ENCODE assay signal across 8 cellular contexts in genomic region chr15:99565031-99565280, GRCh38. TPM values are rescaled to one million over a fixed set of nuclear protein-coding genes. Genes with fewer than 3 reads are reported as not detected.
DNase-seq lines count a peak whose midpoint lies in the region; ATAC-seq and TF ChIP-seq lines count a peak whose summit lies in the region.

No MANE protein-coding gene starts in this region.

- H3K27me3 Mint-ChIP-seq in activated naive CD4-positive, alpha-beta T cell treated with anti-CD3 and anti-CD28 coated beads, Interleukin-2, amount 50 U/mL, for 24 hours, result no peaks in the 10 kb centered on the region

- H3K27ac Mint-ChIP-seq in activated naive CD4-positive, alpha-beta T cell treated with anti-CD3 and anti-CD28 coated beads, Interleukin-2, amount 50 U/mL, for 24 hours, result no peak overlapping the region

- 8 to 9% (median 8%) methylated on average over 14 to 18 of the region's 19 CpGs for WGBS in adipose tissue, 3 donors
- WGBS in lung, 2 donors, result 6 to 15% methylated on average over 6 to 19 of the region's 19 CpGs

- H3K27me3 ChIP-seq in lung (ENCODE audit: control insufficient read depth, insufficient read depth), result no peaks in the 10 kb centered on the region
- no peaks in the 10 kb centered on the region for H3K27me3 ChIP-seq in upper lobe of right lung

- intact Hi-C loops in upper lobe of right lung (cut with DNase I), result no loop called here

- H3K27ac ChIP-seq in adipose tissue (ENCODE audit: low read depth, low read length), result peak overlapping the region; percentile 59
- peak overlapping the region; percentile 94 to 99 for H3K27ac ChIP-seq in lung (ENCODE audit: low read depth in 1 of 2, low read length in 1 of 2)
- peak overlapping the region; percentile 95 for H3K27ac ChIP-seq in upper lobe of right lung

- H3K36me3 ChIP-seq in lung (ENCODE audit: control insufficient read depth in 2 of 2, insufficient read depth in 2 of 2, low read length in 2 of 2), result no peaks in the 10 kb centered on the region
- H3K36me3 ChIP-seq in upper lobe of right lung, result no peaks in the 10 kb centered on the region

- H3K4me1 ChIP-seq in lung (ENCODE audit: control insufficient read depth in 2 of 2, insufficient read depth in 2 of 2, low read length in 2 of 2) (peaks cover 0 to 2% of the 10 kb centered on the region in 2 donors), upper lobe of right lung (peaks cover 26% of the 10 kb centered on the region)

- TF ChIP-seq CTCF in lung (IDR thresholded peaks at IDR 0.05; ENCODE audit: control extremely low read depth, extremely low read depth), result no peak
- TF ChIP-seq CTCF in upper lobe of right lung (IDR thresholded peaks at IDR 0.05), result no peak

- ATAC-seq in lung (ENCODE audit: insufficient read depth, low FRiP score) (no peak), upper lobe of right lung (no peak), HG02623 (IDR thresholded peaks at IDR 0.05; ENCODE audit: unreplicated experiment) (no peak), GM21367 (IDR thresholded peaks at IDR 0.05; ENCODE audit: unreplicated experiment) (no peak)

- H3K9me3 Mint-ChIP-seq in activated naive CD4-positive, alpha-beta T cell treated with anti-CD3 and anti-CD28 coated beads, Interleukin-2, amount 50 U/mL, for 24 hours, result no peaks in the 10 kb centered on the region

- peaks cover 55% of the 10 kb centered on the region for H3K4me1 Mint-ChIP-seq in activated naive CD4-positive, alpha-beta T cell treated with anti-CD3 and anti-CD28 coated beads, Interleukin-2, amount 50 U/mL, for 24 hours

- no peaks in the 10 kb centered on the region for H3K36me3 Mint-ChIP-seq in activated naive CD4-positive, alpha-beta T cell treated with anti-CD3 and anti-CD28 coated beads, Interleukin-2, amount 50 U/mL, for 24 hours

- H3K4me3 ChIP-seq in lung (no peak overlapping the region), upper lobe of right lung (peak overlapping the region; percentile 54)

- no peak for DNase-seq in activated naive CD4-positive, alpha-beta T cell (lab: John Stamatoyannopoulos, UW)
- DNase-seq in lung (ENCODE audit: low spot score) (no peak), upper lobe of right lung (no peak), dedifferentiated amniotic fluid mesenchymal stem cell (ENCODE audit: extremely low spot score) (no peak)

- H3K4me3 Mint-ChIP-seq in activated naive CD4-positive, alpha-beta T cell treated with anti-CD3 and anti-CD28 coated beads, Interleukin-2, amount 50 U/mL, for 24 hours, result peak overlapping the region; percentile 64

- H3K9me3 ChIP-seq in lung (ENCODE audit: control insufficient read depth in 2 of 2, insufficient read depth in 1 of 2, low read length in 1 of 2) (no peaks in the 10 kb centered on the region), upper lobe of right lung (no peaks in the 10 kb centered on the region)

RNA-seq across cellular contexts. Expression of gene MEF2A, which starts 0.8 kb away (rescaled TPM):
- polyA plus RNA-seq in adipose tissue, result 10 to 100 TPM in 2 of 3 donors, 1 to 10 TPM in 1; 7.0 to 23.0 (median 22.0) TPM
- 100 to 1,000 TPM in 1 of 2 donors, 10 to 100 TPM in 1; 65.5 to 140 TPM for total RNA-seq in lung
- polyA plus RNA-seq in lung, result 10 to 100 TPM; 26.0 to 30.6 TPM
- 86.8 TPM for total RNA-seq in upper lobe of right lung
